In the genomic region with DNA sequence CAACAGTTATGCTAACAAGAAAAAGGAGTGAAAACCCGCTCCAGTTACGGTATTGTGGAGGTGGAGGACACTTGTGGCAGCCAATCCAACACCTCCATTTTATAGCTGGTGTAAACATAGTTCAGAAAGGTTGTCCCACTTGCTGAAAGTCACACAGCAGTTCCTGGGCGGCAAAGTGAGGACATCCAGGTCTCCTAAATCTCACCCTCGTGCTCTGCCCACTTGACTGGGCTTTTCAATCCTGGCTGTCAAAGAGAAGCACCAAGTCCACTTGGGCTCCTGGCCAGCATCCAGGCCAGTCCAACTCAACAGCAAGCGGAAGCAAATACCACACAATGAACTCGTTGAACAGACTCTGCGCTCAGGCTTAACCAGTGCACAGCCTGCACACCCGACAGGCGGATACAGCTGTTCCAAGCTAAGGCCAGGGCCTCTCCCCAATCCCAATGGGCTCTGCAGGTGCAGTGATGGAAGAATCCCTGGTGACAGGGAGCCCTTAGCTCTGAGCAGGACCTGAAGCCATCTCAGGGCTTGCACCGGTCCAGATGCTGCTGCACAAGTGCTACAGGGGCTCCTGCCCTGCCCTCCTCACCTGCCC, we compare ENCODE assay signal across 1 cellular context.
TF ChIP-seq lines count a peak whose summit lies in the region.
"Not testable (repeated sequence)": the region's sequence is repeated elsewhere in the genome, so short reads cannot be mapped to it uniquely, and the experiment has no call there.

No MANE protein-coding gene starts in this region.

TF ChIP-seq in HepG2, 621 proteins besides CTCF, POLR2A, EP300 and RAD21 (continued from another document and continues in another):
- TF ChIP-seq, protein P1, sequence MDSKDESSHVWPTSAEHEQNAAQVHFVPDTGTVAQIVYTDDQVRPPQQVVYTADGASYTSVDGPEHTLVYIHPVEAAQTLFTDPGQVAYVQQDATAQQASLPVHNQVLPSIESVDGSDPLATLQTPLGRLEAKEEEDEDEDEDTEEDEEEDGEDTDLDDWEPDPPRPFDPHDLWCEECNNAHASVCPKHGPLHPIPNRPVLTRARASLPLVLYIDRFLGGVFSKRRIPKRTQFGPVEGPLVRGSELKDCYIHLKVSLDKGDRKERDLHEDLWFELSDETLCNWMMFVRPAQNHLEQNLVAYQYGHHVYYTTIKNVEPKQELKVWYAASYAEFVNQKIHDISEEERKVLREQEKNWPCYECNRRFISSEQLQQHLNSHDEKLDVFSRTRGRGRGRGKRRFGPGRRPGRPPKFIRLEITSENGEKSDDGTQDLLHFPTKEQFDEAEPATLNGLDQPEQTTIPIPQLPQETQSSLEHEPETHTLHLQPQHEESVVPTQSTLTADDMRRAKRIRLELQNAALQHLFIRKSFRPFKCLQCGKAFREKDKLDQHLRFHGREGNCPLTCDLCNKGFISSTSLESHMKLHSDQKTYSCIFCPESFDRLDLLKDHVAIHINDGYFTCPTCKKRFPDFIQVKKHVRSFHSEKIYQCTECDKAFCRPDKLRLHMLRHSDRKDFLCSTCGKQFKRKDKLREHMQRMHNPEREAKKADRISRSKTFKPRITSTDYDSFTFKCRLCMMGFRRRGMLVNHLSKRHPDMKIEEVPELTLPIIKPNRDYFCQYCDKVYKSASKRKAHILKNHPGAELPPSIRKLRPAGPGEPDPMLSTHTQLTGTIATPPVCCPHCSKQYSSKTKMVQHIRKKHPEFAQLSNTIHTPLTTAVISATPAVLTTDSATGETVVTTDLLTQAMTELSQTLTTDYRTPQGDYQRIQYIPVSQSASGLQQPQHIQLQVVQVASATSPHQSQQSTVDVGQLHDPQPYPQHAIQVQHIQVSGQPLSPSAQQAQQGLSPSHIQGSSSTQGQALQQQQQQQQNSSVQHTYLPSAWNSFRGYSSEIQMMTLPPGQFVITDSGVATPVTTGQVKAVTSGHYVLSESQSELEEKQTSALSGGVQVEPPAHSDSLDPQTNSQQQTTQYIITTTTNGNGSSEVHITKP (CRISPR knock-in tag; IDR thresholded peaks at IDR 0.05; ENCODE audit: low read depth) = peak; percentile 75; the same call in 1 of the 2 replicates
- TF ChIP-seq, protein P2, sequence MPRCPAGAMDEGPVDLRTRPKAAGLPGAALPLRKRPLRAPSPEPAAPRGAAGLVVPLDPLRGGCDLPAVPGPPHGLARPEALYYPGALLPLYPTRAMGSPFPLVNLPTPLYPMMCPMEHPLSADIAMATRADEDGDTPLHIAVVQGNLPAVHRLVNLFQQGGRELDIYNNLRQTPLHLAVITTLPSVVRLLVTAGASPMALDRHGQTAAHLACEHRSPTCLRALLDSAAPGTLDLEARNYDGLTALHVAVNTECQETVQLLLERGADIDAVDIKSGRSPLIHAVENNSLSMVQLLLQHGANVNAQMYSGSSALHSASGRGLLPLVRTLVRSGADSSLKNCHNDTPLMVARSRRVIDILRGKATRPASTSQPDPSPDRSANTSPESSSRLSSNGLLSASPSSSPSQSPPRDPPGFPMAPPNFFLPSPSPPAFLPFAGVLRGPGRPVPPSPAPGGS (CRISPR knock-in tag; IDR thresholded peaks at IDR 0.05) = peak; percentile 39; the same call in 1 of the 2 replicates
- TF ChIP-seq ZFP1 (CRISPR knock-in tag; IDR thresholded peaks at IDR 0.05) = 0 out of 2 replicates have a peak, but pooled peaks have one; percentile 17
- TF ChIP-seq, protein P3, sequence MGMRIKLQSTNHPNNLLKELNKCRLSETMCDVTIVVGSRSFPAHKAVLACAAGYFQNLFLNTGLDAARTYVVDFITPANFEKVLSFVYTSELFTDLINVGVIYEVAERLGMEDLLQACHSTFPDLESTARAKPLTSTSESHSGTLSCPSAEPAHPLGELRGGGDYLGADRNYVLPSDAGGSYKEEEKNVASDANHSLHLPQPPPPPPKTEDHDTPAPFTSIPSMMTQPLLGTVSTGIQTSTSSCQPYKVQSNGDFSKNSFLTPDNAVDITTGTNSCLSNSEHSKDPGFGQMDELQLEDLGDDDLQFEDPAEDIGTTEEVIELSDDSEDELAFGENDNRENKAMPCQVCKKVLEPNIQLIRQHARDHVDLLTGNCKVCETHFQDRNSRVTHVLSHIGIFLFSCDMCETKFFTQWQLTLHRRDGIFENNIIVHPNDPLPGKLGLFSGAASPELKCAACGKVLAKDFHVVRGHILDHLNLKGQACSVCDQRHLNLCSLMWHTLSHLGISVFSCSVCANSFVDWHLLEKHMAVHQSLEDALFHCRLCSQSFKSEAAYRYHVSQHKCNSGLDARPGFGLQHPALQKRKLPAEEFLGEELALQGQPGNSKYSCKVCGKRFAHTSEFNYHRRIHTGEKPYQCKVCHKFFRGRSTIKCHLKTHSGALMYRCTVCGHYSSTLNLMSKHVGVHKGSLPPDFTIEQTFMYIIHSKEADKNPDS (CRISPR knock-in tag; IDR thresholded peaks at IDR 0.05) = peak; percentile 15; the same call in 1 of the 2 replicates
- TF ChIP-seq PRPF4 (IDR thresholded peaks at IDR 0.05; ENCODE audit: low read depth, low read length, poor library complexity, severe bottlenecking) = peak; percentile 4
- TF ChIP-seq NR2F6, ATF7 (IDR thresholded peaks at IDR 0.05): not testable (repeated sequence)
- TF ChIP-seq NR2F6 (CRISPR knock-in tag; IDR thresholded peaks at IDR 0.05) = peak; percentile 84
- 0 out of 2 replicates have a peak, but pooled peaks have one; percentile 46 for TF ChIP-seq ZNF749 (CRISPR knock-in tag; IDR thresholded peaks at IDR 0.05; ENCODE audit: borderline replicate concordance)
- 0 out of 2 replicates have a peak, but pooled peaks have one; percentile 37 for TF ChIP-seq DPF2 (CRISPR knock-in tag; IDR thresholded peaks at IDR 0.05; ENCODE audit: borderline replicate concordance, low read depth)
- peak; percentile 50; the same call in 1 of the 2 replicates for TF ChIP-seq GATAD2A (CRISPR knock-in tag; IDR thresholded peaks at IDR 0.05)
- TF ChIP-seq ZNF407 (CRISPR knock-in tag; IDR thresholded peaks at IDR 0.05; ENCODE audit: not compliant biosample characterization) = peak; percentile 72
- 0 out of 2 replicates have a peak, but pooled peaks have one; percentile 59 for TF ChIP-seq FOXO1 (CRISPR knock-in tag; IDR thresholded peaks at IDR 0.05)
- peak; percentile 98 for TF ChIP-seq ZNF768 (CRISPR knock-in tag; IDR thresholded peaks at IDR 0.05)
- TF ChIP-seq ARNTL (CRISPR knock-in tag; IDR thresholded peaks at IDR 0.05) = 0 out of 2 replicates have a peak, but pooled peaks have one; percentile 32
- TF ChIP-seq ZNF274 (CRISPR knock-in tag; IDR thresholded peaks at IDR 0.05) = peak; percentile 71; the same call in 1 of the 2 replicates
- TF ChIP-seq ZHX1 (CRISPR knock-in tag; IDR thresholded peaks at IDR 0.05; ENCODE audit: low read depth) = 0 out of 2 replicates have a peak, but pooled peaks have one; percentile 58
- TF ChIP-seq ZNF343 (CRISPR knock-in tag; IDR thresholded peaks at IDR 0.05) = peak; percentile 1; the same call in 1 of the 2 replicates
- TF ChIP-seq GFI1 (CRISPR knock-in tag; IDR thresholded peaks at IDR 0.05; ENCODE audit: borderline replicate concordance) = peak; percentile 67; the same call in 1 of the 2 replicates
- TF ChIP-seq ETV5 (CRISPR knock-in tag; IDR thresholded peaks at IDR 0.05; ENCODE audit: borderline replicate concordance) = peak; percentile 91
- TF ChIP-seq FOXP4 (CRISPR knock-in tag; IDR thresholded peaks at IDR 0.05) = peak; percentile 64
- TF ChIP-seq ZNF451 (CRISPR knock-in tag; IDR thresholded peaks at IDR 0.05) = 0 out of 2 replicates have a peak, but pooled peaks have one; percentile 45
- TF ChIP-seq THAP11 (CRISPR knock-in tag; IDR thresholded peaks at IDR 0.05) = peak; percentile 55
- TF ChIP-seq CAMTA2 (CRISPR knock-in tag; IDR thresholded peaks at IDR 0.05; ENCODE audit: borderline replicate concordance) = 0 out of 2 replicates have a peak, but pooled peaks have one; percentile 78
- TF ChIP-seq, protein P4, sequence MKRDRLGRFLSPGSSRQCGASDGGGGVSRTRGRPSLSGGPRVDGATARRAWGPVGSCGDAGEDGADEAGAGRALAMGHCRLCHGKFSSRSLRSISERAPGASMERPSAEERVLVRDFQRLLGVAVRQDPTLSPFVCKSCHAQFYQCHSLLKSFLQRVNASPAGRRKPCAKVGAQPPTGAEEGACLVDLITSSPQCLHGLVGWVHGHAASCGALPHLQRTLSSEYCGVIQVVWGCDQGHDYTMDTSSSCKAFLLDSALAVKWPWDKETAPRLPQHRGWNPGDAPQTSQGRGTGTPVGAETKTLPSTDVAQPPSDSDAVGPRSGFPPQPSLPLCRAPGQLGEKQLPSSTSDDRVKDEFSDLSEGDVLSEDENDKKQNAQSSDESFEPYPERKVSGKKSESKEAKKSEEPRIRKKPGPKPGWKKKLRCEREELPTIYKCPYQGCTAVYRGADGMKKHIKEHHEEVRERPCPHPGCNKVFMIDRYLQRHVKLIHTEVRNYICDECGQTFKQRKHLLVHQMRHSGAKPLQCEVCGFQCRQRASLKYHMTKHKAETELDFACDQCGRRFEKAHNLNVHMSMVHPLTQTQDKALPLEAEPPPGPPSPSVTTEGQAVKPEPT (CRISPR knock-in tag; IDR thresholded peaks at IDR 0.05; ENCODE audit: low read depth) = peak; percentile 96; the same call in 1 of the 2 replicates
- TF ChIP-seq ATF7 (CRISPR knock-in tag; IDR thresholded peaks at IDR 0.05) = peak; percentile 36
- peak; percentile 70 for TF ChIP-seq ZNF263 (CRISPR knock-in tag; IDR thresholded peaks at IDR 0.05)
